In the genomic region with DNA sequence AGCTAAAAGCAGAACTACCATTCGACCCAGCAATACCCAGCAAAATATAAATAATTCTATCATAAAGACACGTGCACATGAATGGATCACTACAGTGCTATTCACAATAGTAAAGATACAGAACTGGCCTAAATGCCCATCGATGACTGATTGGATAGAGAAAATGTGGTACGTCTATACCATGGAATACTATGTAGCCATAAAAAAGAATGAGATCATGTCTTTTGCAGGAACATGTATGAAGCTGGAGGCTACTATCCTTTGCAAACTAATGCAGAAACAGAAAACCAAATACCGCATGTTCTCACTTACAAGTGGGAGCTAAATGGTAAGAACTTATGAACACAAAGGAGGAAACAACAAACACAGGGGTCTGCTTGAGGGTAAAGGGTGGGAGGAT, we compare ENCODE assay signal across 35 cellular contexts.
"Had no signal": no experiment of that assay in that cellular context is flagged by ENCODE, and none has a peak within 500 bp of the region (broad histone marks: within the 10 kb centered on the region; RNA-seq: fewer than 3 reads in every experiment).

No MANE protein-coding gene starts in this region.

- H3K9me3 ChIP-seq: MG63 had no signal

- H3K27me3 ChIP-seq: MG63 had no signal

- DNase-seq: Kasumi-1, MG63, MM.1S, MV-4-11, NCI-H1048, NCI-H1092, NCI-H1092 treated with DMSO at 0.1 percent for 48 hours, NCI-H1105, NCI-H1105 treated with DMSO at 0.1 percent for 48 hours, NCI-H1417, NCI-H1417 treated with DMSO at 0.1 percent for 48 hours, NCI-H1436, NCI-H1436 treated with DMSO at 0.1 percent for 48 hours, NCI-H146, NCI-H1694, NCI-H1694 treated with DMSO at 0.1 percent for 48 hours, NCI-H187, NCI-H187 treated with DMSO at 0.1 percent for 48 hours, NCI-H1930, NCI-H2029, NCI-H2029 treated with DMSO at 0.1 percent for 48 hours, NCI-H2081, NCI-H2081 treated with DMSO at 0.1 percent for 48 hours, NCI-H2107, NCI-H2171, NCI-H2171 treated with DMSO at 0.1 percent for 48 hours, NCI-H2227 treated with DMSO at 0.1 percent for 48 hours, NCI-H226, NCI-H345, NCI-H446, NCI-H446 treated with DMSO at 0.1 percent for 48 hours, NCI-H510A, NCI-H510A treated with DMSO at 0.1 percent for 48 hours, NCI-H524, NCI-H524 treated with DMSO at 0.1 percent for 48 hours had no signal

- H3K4me3 ChIP-seq: MG63 had no signal
